ENCODE assay signal across 7 cellular contexts in the genomic region with DNA sequence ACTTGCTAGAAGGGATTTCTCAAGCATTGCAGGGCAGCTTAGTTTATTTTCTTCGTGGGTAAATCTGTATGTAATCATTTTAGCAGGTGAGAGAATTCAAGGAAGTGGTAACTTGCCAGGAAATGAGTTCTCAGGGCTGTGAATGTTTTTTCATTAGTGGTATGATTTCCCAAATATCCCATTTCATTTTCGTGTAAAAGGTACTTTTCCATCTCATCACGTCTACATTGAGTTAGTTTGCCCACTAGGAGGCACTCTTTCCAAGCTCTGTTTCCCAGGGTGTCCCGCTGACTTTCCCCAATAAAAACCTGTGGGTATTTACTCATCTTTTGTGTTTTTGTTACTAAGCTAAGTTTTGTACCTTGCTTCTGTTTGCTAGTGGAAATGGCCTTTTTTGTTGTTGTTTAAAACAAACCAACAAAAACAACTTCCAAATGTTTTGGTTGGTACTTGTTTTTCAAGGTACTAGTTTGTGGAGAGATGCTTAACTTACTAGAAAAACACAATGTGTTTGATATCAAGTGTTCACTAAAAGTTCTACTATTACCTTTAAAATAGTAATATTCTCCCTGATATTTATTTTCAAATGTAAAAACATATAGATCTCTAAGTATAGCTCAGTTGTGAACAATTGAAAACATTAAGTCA.
A peak's percentile ranks its signal among the peaks of the same experiment; 100 is the strongest.
DNase-seq lines count a peak whose midpoint lies in the region; ATAC-seq and TF ChIP-seq lines count a peak whose summit lies in the region.

No MANE protein-coding gene starts in this region.

- H3K9me3 Mint-ChIP-seq in activated CD8-positive, alpha-beta T cell treated with anti-CD3 and anti-CD28 coated beads, Interleukin-2, amount 10 ng/mL, durations not matched to agents 7 days and 5 days (ENCODE audit: insufficient read depth): no peaks in the 10 kb centered on the region

- no peaks in the 10 kb centered on the region for H3K79me2 ChIP-seq in DND-41 (ENCODE audit: insufficient read depth, low read length)
- no peaks in the 10 kb centered on the region for H3K79me2 ChIP-seq in parathyroid adenoma

- H3K9ac ChIP-seq in DND-41 (ENCODE audit: low read depth, low read length) (no peak overlapping the region), parathyroid adenoma (no peak overlapping the region)

- TF ChIP-seq CTCF in DND-41 (IDR thresholded peaks at IDR 0.05; ENCODE audit: borderline replicate concordance, extremely low read depth, low read length, poor library complexity, severe bottlenecking): peak; percentile 77
- peak; percentile 66 for TF ChIP-seq CTCF in parathyroid adenoma (IDR thresholded peaks at IDR 0.05)

- no peak overlapping the region for H3K27ac Mint-ChIP-seq in activated CD8-positive, alpha-beta T cell treated with anti-CD3 and anti-CD28 coated beads, Interleukin-2, amount 10 ng/mL, durations not matched to agents 7 days and 5 days

- H3K36me3 ChIP-seq in DND-41 (ENCODE audit: insufficient read depth, low read length): no peaks in the 10 kb centered on the region
- H3K36me3 ChIP-seq in parathyroid adenoma (ENCODE audit: control insufficient read depth, insufficient read depth, low read length): no peaks in the 10 kb centered on the region

- H3K4me1 ChIP-seq in DND-41 (ENCODE audit: insufficient read depth, low read length) (no peaks in the 10 kb centered on the region), parathyroid adenoma (no peaks in the 10 kb centered on the region)

- no peak overlapping the region for H3K4me3 ChIP-seq in DND-41 (ENCODE audit: low read depth in 1 of 2, low read length in 2 of 2)
- H3K4me3 ChIP-seq in parathyroid adenoma (ENCODE audit: low read depth, low read length): no peak overlapping the region

- H3K27me3 ChIP-seq in DND-41 (ENCODE audit: insufficient read depth, low read length, poor library complexity): no peaks in the 10 kb centered on the region
- H3K27me3 ChIP-seq in parathyroid adenoma (ENCODE audit: control insufficient read depth, insufficient read depth, low read length): no peaks in the 10 kb centered on the region

- H2AFZ ChIP-seq in DND-41 (ENCODE audit: low read depth, low read length) (no peak overlapping the region), parathyroid adenoma (no peak overlapping the region)

- ATAC-seq in DND-41 (ENCODE audit: insufficient read depth, low read depth) (peak; percentile 62; the same call in 2 of the 3 replicates), GM21367 (IDR thresholded peaks at IDR 0.05; ENCODE audit: unreplicated experiment) (peak; percentile 69), HG03045 (IDR thresholded peaks at IDR 0.05; ENCODE audit: unreplicated experiment) (no peak)
- no peak for ATAC-seq in activated CD8-positive, alpha-beta T cell treated with anti-CD3 and anti-CD28 coated beads, Interleukin-2, amount 10 ng/mL, durations not matched to agents 7 days and 5 days

- DNase-seq in DND-41 (peak; percentile 28), NCI-H146 (lab: John Stamatoyannopoulos, UW) (peak; percentile 50), globus pallidus (ENCODE audit: low spot score) (peak; percentile 29)
- peak; percentile 56 for DNase-seq in activated CD8-positive, alpha-beta T cell treated with anti-CD3 and anti-CD28 coated beads, Interleukin-2, amount 10 ng/mL, durations not matched to agents 7 days and 5 days

- no peak overlapping the region for H3K4me3 Mint-ChIP-seq in activated CD8-positive, alpha-beta T cell treated with anti-CD3 and anti-CD28 coated beads, Interleukin-2, amount 10 ng/mL, durations not matched to agents 7 days and 5 days

- no peaks in the 10 kb centered on the region for H3K36me3 Mint-ChIP-seq in activated CD8-positive, alpha-beta T cell treated with anti-CD3 and anti-CD28 coated beads, Interleukin-2, amount 10 ng/mL, durations not matched to agents 7 days and 5 days (ENCODE audit: low read depth)

- no peaks in the 10 kb centered on the region for H4K20me1 ChIP-seq in DND-41 (ENCODE audit: insufficient read depth, low read length)

- H3K27me3 Mint-ChIP-seq in activated CD8-positive, alpha-beta T cell treated with anti-CD3 and anti-CD28 coated beads, Interleukin-2, amount 10 ng/mL, durations not matched to agents 7 days and 5 days (ENCODE audit: low read depth): peaks cover 4% of the 10 kb centered on the region

- H3K27ac ChIP-seq in DND-41 (ENCODE audit: low read length) (no peak overlapping the region), parathyroid adenoma (no peak overlapping the region)

- H3K4me1 Mint-ChIP-seq in activated CD8-positive, alpha-beta T cell treated with anti-CD3 and anti-CD28 coated beads, Interleukin-2, amount 10 ng/mL, durations not matched to agents 7 days and 5 days (ENCODE audit: low read depth): peaks cover 5% of the 10 kb centered on the region

- H3K9me3 ChIP-seq in DND-41 (ENCODE audit: insufficient read depth, low read length, severe bottlenecking) (no peaks in the 10 kb centered on the region), parathyroid adenoma (ENCODE audit: control insufficient read depth, low read length) (no peaks in the 10 kb centered on the region)

- POLR2A ChIA-PET in activated CD8-positive, alpha-beta T cell treated with anti-CD3 and anti-CD28 coated beads, Interleukin-2, amount 10 ng/mL, durations not matched to agents 7 days and 5 days (lab: Charles Lee): no interaction called here

- CTCF ChIA-PET in activated CD8-positive, alpha-beta T cell treated with anti-CD3 and anti-CD28 coated beads, Interleukin-2, amount 10 ng/mL, durations not matched to agents 7 days and 5 days (lab: Charles Lee): interaction anchor here (0.7 to 3.4 kb wide), 36 partner anchors 10 to 502 kb away, joined by 3 to 65 read pairs (median 5); partner anchors contain the start of gene ARRDC3

- H3K4me2 ChIP-seq in DND-41 (ENCODE audit: insufficient read depth, low read length) (no peak overlapping the region), parathyroid adenoma (ENCODE audit: low read length) (no peak overlapping the region)

Comparison
In these comparisons a context has a peak if more than half of its experiments do, and no peak if none do; other contexts are left out.
1. ATAC-seq: peak in DND-41 (single experiment) and GM21367 (single experiment); none in activated CD8-positive, alpha-beta T cell treated with anti-CD3 and anti-CD28 coated beads, Interleukin-2, amount 10 ng/mL, durations not matched to agents 7 days and 5 days (single experiment) and HG03045 (single experiment).
2. Peak in every context shown above with its lines, with median percentiles within 50 percentile points of each other: DNase-seq.